Comparison of ENCODE assay signal across 19 cellular contexts in genomic region chr2:28656937-28657615, GRCh38.
DNase-seq lines count a peak whose midpoint lies in the region; ATAC-seq and TF ChIP-seq lines count a peak whose summit lies in the region.
"Had no signal": no experiment of that assay in that cellular context is flagged by ENCODE, and none has a peak within 500 bp of the region (broad histone marks: within the 10 kb centered on the region; RNA-seq: fewer than 3 reads in every experiment).

No MANE protein-coding gene starts in this region.

- CTCF ChIA-PET in PC-3 (lab: Charles Lee): no interaction called here

- H3K4me1 ChIP-seq in PC-3 (ENCODE audit: insufficient read depth, low read length) (peaks cover 51% of the 10 kb centered on the region), esophagus muscularis mucosa (peaks cover 26 to 100% (median 79%) of the 10 kb centered on the region in 4 donors), sigmoid colon (peaks cover 0 to 43% (median 35%) of the 10 kb centered on the region in 4 donors)

- peaks cover 2% of the 10 kb centered on the region for H3K27me3 Mint-ChIP-seq in activated CD4-positive, alpha-beta T cell treated with anti-CD3 and anti-CD28 coated beads, Interleukin-2, amount 10 ng/mL, durations not matched to agents 24 days and 14 days

- TF ChIP-seq CTCF in PC-3 (conservative IDR thresholded peaks at IDR 0.05; ENCODE audit: low read depth, low read length) (no peak), esophagus muscularis mucosa (IDR thresholded peaks at IDR 0.05) (no peak), sigmoid colon (IDR thresholded peaks at IDR 0.05) (no peak)

- no peak overlapping the region for H3K4me3 ChIP-seq in PC-3 (ENCODE audit: low read length)
- H3K4me3 ChIP-seq in esophagus muscularis mucosa: no peak overlapping the region
- H3K4me3 ChIP-seq in sigmoid colon: no peak overlapping the region
- H3K4me3 ChIP-seq: A549, gastrocnemius medialis, GM12878, upper lobe of right lung had no signal

- no peaks in the 10 kb centered on the region for H4K20me1 ChIP-seq in PC-3 (ENCODE audit: low read length)

- H3K4me2 ChIP-seq in PC-3 (ENCODE audit: low read length): no peak overlapping the region
- H3K4me2 ChIP-seq: A549 had no signal

- no peak for TF ChIP-seq POLR2A in esophagus muscularis mucosa (IDR thresholded peaks at IDR 0.05; ENCODE audit: low read depth)
- TF ChIP-seq POLR2A in sigmoid colon (IDR thresholded peaks at IDR 0.05): no peak

- H3K79me2 ChIP-seq in PC-3 (ENCODE audit: low read length): no peaks in the 10 kb centered on the region

- DNase-seq in activated CD4-positive, alpha-beta T cell treated with anti-CD3 and anti-CD28 coated beads, Interleukin-2, amount 10 ng/mL, durations not matched to agents 24 days and 14 days: no peak
- DNase-seq in activated CD4-positive, alpha-beta T cell treated with anti-CD3 and anti-CD28 coated beads for 4 hours: no peak
- peak; percentile 42 for DNase-seq in PC-3
- DNase-seq in esophagus muscularis mucosa (ENCODE audit: extremely low spot score): no peak
- DNase-seq in sigmoid colon: peak; percentile 56
- no peak for DNase-seq in NCI-H1092 treated with DMSO at 0.1 percent for 48 hours (lab: John Stamatoyannopoulos, UW)
- DNase-seq in SKM-1 treated with dmso at 0.1 percent for 144 hours (lab: John Stamatoyannopoulos, UW; ENCODE audit: unreplicated experiment): no peak
- DNase-seq: activated CD4-positive, CD25-positive, alpha-beta regulatory T cell; CD8-positive, alpha-beta T cell; gastrocnemius medialis; Kasumi-1; NCI-H1694; NCI-H526 treated with DMSO at 0.1 percent for 48 hours; posterior cingulate gyrus; upper lobe of right lung had no signal

- ATAC-seq in PC-3 (no peak), HG03196 (IDR thresholded peaks at IDR 0.05; ENCODE audit: unreplicated experiment) (no peak)
- ATAC-seq: A549; CD8-positive, alpha-beta T cell; gastrocnemius medialis; GM12878; upper lobe of right lung had no signal

- 88% methylated on average over 5 of the region's 5 CpGs for WGBS in esophagus muscularis mucosa
- WGBS in sigmoid colon, 2 donors: 39 to 75% methylated on average over 5 of the region's 5 CpGs

- H3K27ac ChIP-seq in PC-3 (ENCODE audit: low read length) (0 out of 2 replicates have a peak overlapping the region, but pooled peaks have one; percentile 5), esophagus muscularis mucosa (replicated peaks in 1 of 4) (peak overlapping the region; percentile 88 to 92 (median 90)), sigmoid colon (peak overlapping the region in 1 of 4 donors; percentile 91)
- H3K27ac ChIP-seq: gastrocnemius medialis, upper lobe of right lung had no signal

- no TSS peak for BruUV-seq in PC-3 (replicated peaks; lab: Mats Ljungman, UMichigan)

- POLR2A ChIA-PET in PC-3 (lab: Charles Lee; ENCODE audit: unreplicated experiment): interaction anchor here (0.6 kb wide), 1 partner anchor 23 kb away, joined by 6 read pairs; no protein-coding TSS in a partner anchor

- peaks cover 5% of the 10 kb centered on the region for H3K9me3 Mint-ChIP-seq in activated CD4-positive, alpha-beta T cell treated with anti-CD3 and anti-CD28 coated beads, Interleukin-2, amount 10 ng/mL, durations not matched to agents 24 days and 14 days
- H3K9me3 Mint-ChIP-seq: activated T-helper 2 cell treated with anti-CD3 and anti-CD28 coated beads, Interferon-gamma antibody, Interleukin-2, Interleukin-4, amounts not matched to agents 10 μg/mL and 5 μg/mL and 100 μg/mL, durations not matched to agents 14 hours and 24 hours and 36 hours had no signal

- H3K4me3 Mint-ChIP-seq in activated CD4-positive, alpha-beta T cell treated with anti-CD3 and anti-CD28 coated beads, Interleukin-2, amount 10 ng/mL, durations not matched to agents 24 days and 14 days: no peak overlapping the region
- H3K4me3 Mint-ChIP-seq: CD8-positive, alpha-beta T cell had no signal

- H3F3A ChIP-seq in PC-3 (ENCODE audit: low read length, unreplicated experiment): peaks cover 10% of the 10 kb centered on the region

- H3K27me3 ChIP-seq in PC-3 (ENCODE audit: low read length) (no peaks in the 10 kb centered on the region), esophagus muscularis mucosa (no peaks in the 10 kb centered on the region), sigmoid colon (no peaks in the 10 kb centered on the region)
- H3K27me3 ChIP-seq: gastrocnemius medialis, upper lobe of right lung had no signal

- no peaks in the 10 kb centered on the region for H3K9me3 ChIP-seq in PC-3 (ENCODE audit: low read length)
- no peaks in the 10 kb centered on the region for H3K9me3 ChIP-seq in esophagus muscularis mucosa
- H3K9me3 ChIP-seq in sigmoid colon: no peaks in the 10 kb centered on the region
- H3K9me3 ChIP-seq: gastrocnemius medialis, upper lobe of right lung had no signal

- no peaks in the 10 kb centered on the region for H3K9me2 ChIP-seq in PC-3 (replicated peaks; ENCODE audit: low read length)

- H3K4me1 Mint-ChIP-seq in activated CD4-positive, alpha-beta T cell treated with anti-CD3 and anti-CD28 coated beads, Interleukin-2, amount 10 ng/mL, durations not matched to agents 24 days and 14 days: peaks cover 23% of the 10 kb centered on the region

- intact Hi-C loops in activated CD4-positive, alpha-beta T cell treated with anti-CD3 and anti-CD28 coated beads, Interleukin-2, amount 10 ng/mL, durations not matched to agents 24 days and 14 days (cut with micrococcal nuclease): no loop called here
- intact Hi-C loops in PC-3 (cut with micrococcal nuclease): no loop called here
- intact Hi-C loops in esophagus muscularis mucosa (cut with DNase I): no loop called here
- intact Hi-C loops in sigmoid colon (cut with DNase I): no loop called here

- H3K36me3 Mint-ChIP-seq in activated CD4-positive, alpha-beta T cell treated with anti-CD3 and anti-CD28 coated beads, Interleukin-2, amount 10 ng/mL, durations not matched to agents 24 days and 14 days (ENCODE audit: low read depth): no peaks in the 10 kb centered on the region
- H3K36me3 Mint-ChIP-seq: CD8-positive, alpha-beta T cell had no signal

- H3K27ac Mint-ChIP-seq in activated CD4-positive, alpha-beta T cell treated with anti-CD3 and anti-CD28 coated beads, Interleukin-2, amount 10 ng/mL, durations not matched to agents 24 days and 14 days: peak overlapping the region; percentile 72
- H3K27ac Mint-ChIP-seq: activated T-helper 2 cell treated with anti-CD3 and anti-CD28 coated beads, Interferon-gamma antibody, Interleukin-2, Interleukin-4, amounts not matched to agents 10 μg/mL and 5 μg/mL and 100 μg/mL, durations not matched to agents 14 hours and 24 hours and 36 hours; CD8-positive, alpha-beta T cell had no signal

- H3K36me3 ChIP-seq in PC-3 (ENCODE audit: low read depth, low read length) (no peaks in the 10 kb centered on the region), esophagus muscularis mucosa (no peaks in the 10 kb centered on the region), sigmoid colon (no peaks in the 10 kb centered on the region)
- H3K36me3 ChIP-seq: gastrocnemius medialis, upper lobe of right lung had no signal

- H2AFZ ChIP-seq in PC-3 (ENCODE audit: low read length): no peak overlapping the region

- H3K9ac ChIP-seq in PC-3 (ENCODE audit: low read length): no peak overlapping the region

- no peak for TF ChIP-seq EP300 in esophagus muscularis mucosa (IDR thresholded peaks at IDR 0.05)
- no peak for TF ChIP-seq EP300 in sigmoid colon (IDR thresholded peaks at IDR 0.05)

Comparison
In these comparisons a context has a peak if more than half of its experiments do, and no peak if none do; other contexts are left out.
1. DNase-seq: peak in PC-3 (single experiment) and sigmoid colon (single experiment); none in activated CD4-positive, alpha-beta T cell treated with anti-CD3 and anti-CD28 coated beads, Interleukin-2, amount 10 ng/mL, durations not matched to agents 24 days and 14 days (single experiment), activated CD4-positive, alpha-beta T cell treated with anti-CD3 and anti-CD28 coated beads for 4 hours (0 of 2), esophagus muscularis mucosa (single experiment), NCI-H1092 treated with DMSO at 0.1 percent for 48 hours (single experiment) and SKM-1 treated with dmso at 0.1 percent for 144 hours (single experiment).